In genomic region chr15:74240002-74240568, GRCh38 we compare ENCODE assay signal across 9 cellular contexts. TPM values are rescaled to one million over a fixed set of nuclear protein-coding genes. Genes with fewer than 3 reads are reported as not detected.
DNase-seq lines count a peak whose midpoint lies in the region; ATAC-seq lines count a peak whose summit lies in the region.
"Had no signal": no experiment of that assay in that cellular context is flagged by ENCODE, and none has a peak within 500 bp of the region (broad histone marks: within the 10 kb centered on the region; RNA-seq: fewer than 3 reads in every experiment).

No MANE protein-coding gene starts in this region.

- H3K4me3 Mint-ChIP-seq in CD4-positive, alpha-beta memory T cell: no peak overlapping the region
- H3K4me3 Mint-ChIP-seq in stimulated activated naive CD8-positive, alpha-beta T cell treated with anti-CD3 and anti-CD28 coated beads, Interleukin-15, amount 100 ng/mL, for 72 hours: no peak overlapping the region

- no peaks in the 10 kb centered on the region for H3K4me1 ChIP-seq in CD4-positive, alpha-beta memory T cell (ENCODE audit: insufficient read depth, low read length)

- H3K4me1 Mint-ChIP-seq in CD4-positive, alpha-beta memory T cell: peaks cover 4 to 7% (median 5%) of the 10 kb centered on the region in 4 donors
- H3K4me1 Mint-ChIP-seq in stimulated activated naive CD8-positive, alpha-beta T cell treated with anti-CD3 and anti-CD28 coated beads, Interleukin-15, amount 100 ng/mL, for 72 hours: peaks cover 7% of the 10 kb centered on the region

- no peaks in the 10 kb centered on the region for H3K36me3 Mint-ChIP-seq in CD4-positive, alpha-beta memory T cell

- DNase-seq in C1 segment of cervical spinal cord (lab: John Stamatoyannopoulos, UW): peak in 13 of 14 donors; percentile 18 to 88 (median 75)
- peak; percentile 91 for DNase-seq in NCI-H1105 (lab: John Stamatoyannopoulos, UW)
- DNase-seq in SW480 (ENCODE audit: low spot score): peak; percentile 83
- DNase-seq in glomerular endothelial cell (ENCODE audit: extremely low read depth, low read depth, low spot score): peak; percentile 71
- peak; percentile 79 for DNase-seq in sciatic nerve (ENCODE audit: low spot score)
- no peak for DNase-seq in cortex of kidney (lab: John Stamatoyannopoulos, UW)
- DNase-seq in CD4-positive, alpha-beta memory T cell: no peak
- no peak for DNase-seq in stimulated activated naive CD8-positive, alpha-beta T cell treated with anti-CD3 and anti-CD28 coated beads, Interleukin-15, amount 100 ng/mL, for 72 hours

- H3K9me3 Mint-ChIP-seq in CD4-positive, alpha-beta memory T cell: no peaks in the 10 kb centered on the region
- no peaks in the 10 kb centered on the region for H3K9me3 Mint-ChIP-seq in stimulated activated naive CD8-positive, alpha-beta T cell treated with anti-CD3 and anti-CD28 coated beads, Interleukin-15, amount 100 ng/mL, for 72 hours

- no peaks in the 10 kb centered on the region for H3K9me3 ChIP-seq in CD4-positive, alpha-beta memory T cell (ENCODE audit: control insufficient read depth in 1 of 2, low read length in 2 of 2)

- no peak overlapping the region for H3K27ac ChIP-seq in CD4-positive, alpha-beta memory T cell (ENCODE audit: low read depth, low read length)

- H3K4me3 ChIP-seq in CD4-positive, alpha-beta memory T cell (ENCODE audit: low read length in 2 of 2): no peak overlapping the region

- H3K36me3 ChIP-seq in CD4-positive, alpha-beta memory T cell (ENCODE audit: insufficient read depth, low read length): no peaks in the 10 kb centered on the region

- CTCF ChIA-PET in CD4-positive, alpha-beta memory T cell (lab: Charles Lee; ENCODE audit: partially characterized antibody): no interaction called here

- H3K27me3 ChIP-seq in CD4-positive, alpha-beta memory T cell (ENCODE audit: insufficient read depth, low read length): no peaks in the 10 kb centered on the region

- no peak overlapping the region for H3K27ac Mint-ChIP-seq in CD4-positive, alpha-beta memory T cell
- H3K27ac Mint-ChIP-seq in stimulated activated naive CD8-positive, alpha-beta T cell treated with anti-CD3 and anti-CD28 coated beads, Interleukin-15, amount 100 ng/mL, for 72 hours: no peak overlapping the region

- H3K27me3 Mint-ChIP-seq in CD4-positive, alpha-beta memory T cell: peaks cover 14 to 21% of the 10 kb centered on the region in 2 donors
- H3K27me3 Mint-ChIP-seq in stimulated activated naive CD8-positive, alpha-beta T cell treated with anti-CD3 and anti-CD28 coated beads, Interleukin-15, amount 100 ng/mL, for 72 hours: peaks cover 41% of the 10 kb centered on the region

- POLR2A ChIA-PET in CD4-positive, alpha-beta memory T cell (lab: Charles Lee; ENCODE audit: partially characterized antibody): no interaction called here

- peak; percentile 42 for ATAC-seq in sciatic nerve
- ATAC-seq in stimulated activated naive CD8-positive, alpha-beta T cell treated with anti-CD3 and anti-CD28 coated beads, Interleukin-15, amount 100 ng/mL, for 72 hours: no peak

- intact Hi-C loops in sciatic nerve (cut with DNase I): no loop called here
- intact Hi-C loops in CD4-positive, alpha-beta memory T cell (cut with micrococcal nuclease): no loop called here

RNA-seq across cellular contexts. Expression of gene CCDC33, which starts 4.0 kb away (rescaled TPM):
- total RNA-seq in glomerular endothelial cell: not detected in 2 replicates
- not detected for total RNA-seq in sciatic nerve
- total RNA-seq in CD4-positive, alpha-beta memory T cell: not detected
- polyA plus RNA-seq in CD4-positive, alpha-beta memory T cell: not detected
- polyA plus RNA-seq: esophagus had no signal

RNA-seq across cellular contexts. Expression of gene STRA6, which starts 37.5 kb away (rescaled TPM):
- total RNA-seq in glomerular endothelial cell: 0.48 and 1.6 TPM in 2 replicates
- total RNA-seq in sciatic nerve: 0.76 TPM
- total RNA-seq in CD4-positive, alpha-beta memory T cell: not detected
- not detected for polyA plus RNA-seq in CD4-positive, alpha-beta memory T cell

Comparison
In these comparisons a context has a peak if more than half of its experiments do, and no peak if none do; other contexts are left out.
1. DNase-seq: peak in C1 segment of cervical spinal cord (13 of 14), NCI-H1105 (single experiment), SW480 (single experiment), glomerular endothelial cell (single experiment) and sciatic nerve (single experiment); none in cortex of kidney (single experiment), CD4-positive, alpha-beta memory T cell (0 of 5) and stimulated activated naive CD8-positive, alpha-beta T cell treated with anti-CD3 and anti-CD28 coated beads, Interleukin-15, amount 100 ng/mL, for 72 hours (0 of 2).